Comparison of ENCODE assay signal across 9 cellular contexts in the genomic region with DNA sequence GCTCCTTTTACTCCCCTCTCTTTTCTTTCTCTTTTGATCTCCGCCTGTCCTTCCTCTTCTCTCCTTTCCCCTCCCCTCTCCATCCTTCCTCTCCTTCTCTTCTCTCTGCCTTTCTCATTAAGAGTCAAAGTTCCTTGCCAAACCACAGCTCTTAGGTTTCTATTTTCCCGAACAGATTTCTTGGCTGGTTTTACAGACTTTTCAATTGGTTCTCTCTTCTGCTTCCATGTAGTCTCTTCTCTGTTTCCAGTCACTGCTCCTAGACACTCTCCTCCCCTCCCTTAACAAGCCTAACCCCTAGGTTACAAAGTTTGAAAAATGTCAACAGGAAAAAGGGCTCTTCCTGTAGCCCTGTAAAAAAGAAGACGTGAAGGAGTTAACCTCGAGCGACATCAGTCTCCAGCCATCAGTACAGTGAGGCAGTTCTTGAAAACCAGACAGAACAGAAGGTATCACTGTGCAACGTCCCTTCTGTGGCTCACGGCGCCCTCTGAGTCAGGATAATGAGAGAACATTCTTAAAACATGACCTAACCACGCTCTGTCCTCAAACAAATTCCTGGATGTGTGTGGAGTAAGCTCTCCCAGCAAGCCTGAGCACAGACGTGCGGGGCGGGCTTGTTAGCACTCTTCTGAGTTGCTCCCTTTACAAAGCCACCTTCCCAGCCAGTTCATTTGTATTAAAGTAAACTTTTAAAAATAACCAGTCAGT. TPM values are rescaled to one million over a fixed set of nuclear protein-coding genes. Genes with fewer than 3 reads are reported as not detected.
DNase-seq lines count a peak whose midpoint lies in the region; ATAC-seq and TF ChIP-seq lines count a peak whose summit lies in the region.
"Had no signal": no experiment of that assay in that cellular context is flagged by ENCODE, and none has a peak within 500 bp of the region (broad histone marks: within the 10 kb centered on the region; RNA-seq: fewer than 3 reads in every experiment).

No MANE protein-coding gene starts in this region.

- ATAC-seq in HG03571 (IDR thresholded peaks at IDR 0.05; ENCODE audit: unreplicated experiment) (no peak), GM19351 (IDR thresholded peaks at IDR 0.05; ENCODE audit: unreplicated experiment) (no peak), HG02885 (IDR thresholded peaks at IDR 0.05; ENCODE audit: poor library complexity, unreplicated experiment) (no peak)

- TF ChIP-seq CTCF in cardiac muscle cell (IDR thresholded peaks at IDR 0.05; ENCODE audit: low read depth, low read length), result no peak

- no peaks in the 10 kb centered on the region for H3K27me3 ChIP-seq in cardiac muscle cell

- DNase-seq in DMS79 treated with DMSO at 0.1 percent for 48 hours (lab: John Stamatoyannopoulos, UW) (peak; percentile 6), DMS79 (lab: John Stamatoyannopoulos, UW) (no peak), SW480 (ENCODE audit: low spot score) (peak; percentile 95), cardiac muscle cell (ENCODE audit: low read depth in 1 of 2, low spot score in 1 of 2) (peak; percentile 82 to 97), retina (peak; percentile 64)

- no peaks in the 10 kb centered on the region for H3K36me3 ChIP-seq in cardiac muscle cell

- H3K4me3 ChIP-seq in cardiac muscle cell, result no peak overlapping the region

- H3K9me3 ChIP-seq in cardiac muscle cell (ENCODE audit: low read depth), result no peaks in the 10 kb centered on the region

- H3K4me1 ChIP-seq in cardiac muscle cell (ENCODE audit: low read depth), result peaks cover 18% of the 10 kb centered on the region

- peak overlapping the region; percentile 76 for H3K27ac ChIP-seq in cardiac muscle cell
- H3K27ac ChIP-seq: 22Rv1 had no signal

RNA-seq across cellular contexts. Expression of a gene that starts 11.6 kb away (rescaled TPM):
- total RNA-seq in cardiac muscle cell, result 0.77 and 2.1 TPM in 2 replicates
- 1.1 and 3.1 TPM in 2 replicates for polyA plus RNA-seq in cardiac muscle cell
